In genomic region chr9:129323999-129324553, GRCh38 we compare ENCODE assay signal across 1 cellular context.
TF ChIP-seq lines count a peak whose summit lies in the region.

No MANE protein-coding gene starts in this region.

TF ChIP-seq in IMR-90, 13 proteins besides CTCF, POLR2A, EP300 and RAD21:
- TF ChIP-seq SMC3 (IDR thresholded peaks at IDR 0.05; ENCODE audit: low read depth, low read length) (no peak), MXI1 (IDR thresholded peaks at IDR 0.05; ENCODE audit: borderline replicate concordance, low read depth, low read length) (no peak), BHLHE40 (IDR thresholded peaks at IDR 0.05; ENCODE audit: low read depth, low read length) (no peak), MAZ (IDR thresholded peaks at IDR 0.05; ENCODE audit: borderline replicate concordance, low read depth, low read length) (no peak), RCOR1 (IDR thresholded peaks at IDR 0.05; ENCODE audit: insufficient replicate concordance, low read length) (no peak), MAFK (IDR thresholded peaks at IDR 0.05; ENCODE audit: low read depth, low read length) (no peak), RFX5 (IDR thresholded peaks at IDR 0.05; ENCODE audit: low read depth, low read length) (no peak), FOS (IDR thresholded peaks at IDR 0.05; ENCODE audit: low read depth, low read length) (no peak), USF2 (IDR thresholded peaks at IDR 0.05; ENCODE audit: low read depth, low read length) (no peak), CHD1 (IDR thresholded peaks at IDR 0.05; ENCODE audit: low read depth, low read length) (no peak), NFE2L2 (IDR thresholded peaks at IDR 0.05; ENCODE audit: low read depth, low read length) (no peak), CEBPB (IDR thresholded peaks at IDR 0.05; ENCODE audit: low read depth, low read length) (no peak)
- TF ChIP-seq, protein P1, sequence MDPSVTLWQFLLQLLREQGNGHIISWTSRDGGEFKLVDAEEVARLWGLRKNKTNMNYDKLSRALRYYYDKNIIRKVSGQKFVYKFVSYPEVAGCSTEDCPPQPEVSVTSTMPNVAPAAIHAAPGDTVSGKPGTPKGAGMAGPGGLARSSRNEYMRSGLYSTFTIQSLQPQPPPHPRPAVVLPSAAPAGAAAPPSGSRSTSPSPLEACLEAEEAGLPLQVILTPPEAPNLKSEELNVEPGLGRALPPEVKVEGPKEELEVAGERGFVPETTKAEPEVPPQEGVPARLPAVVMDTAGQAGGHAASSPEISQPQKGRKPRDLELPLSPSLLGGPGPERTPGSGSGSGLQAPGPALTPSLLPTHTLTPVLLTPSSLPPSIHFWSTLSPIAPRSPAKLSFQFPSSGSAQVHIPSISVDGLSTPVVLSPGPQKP (IDR thresholded peaks at IDR 0.05; ENCODE audit: borderline replicate concordance, low read depth, low read length): no peak
